In the genomic region with DNA sequence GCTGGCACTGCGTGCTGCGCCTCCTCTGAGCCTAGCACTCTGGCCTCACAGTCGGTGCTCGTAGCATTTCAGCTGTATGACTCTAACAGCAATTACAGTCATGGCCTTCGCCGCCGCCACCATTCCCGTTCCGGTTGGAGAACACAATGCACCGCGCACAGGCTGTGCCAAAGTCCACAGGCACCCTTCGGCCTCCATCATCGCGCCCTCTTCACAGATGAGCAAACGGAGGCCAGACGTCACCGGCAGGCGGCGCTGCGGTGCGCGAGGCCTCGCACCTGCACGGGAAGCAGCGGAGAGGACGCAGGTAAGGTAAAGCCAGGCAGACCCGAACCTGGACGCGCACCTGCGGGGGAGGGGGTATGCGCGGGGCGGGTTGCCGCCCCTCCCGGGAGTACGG, we compare ENCODE assay signal across 8 cellular contexts.
DNase-seq lines count a peak whose midpoint lies in the region; ATAC-seq and TF ChIP-seq lines count a peak whose summit lies in the region.

No MANE protein-coding gene starts in this region.

- no peak for ATAC-seq in GM21528 (IDR thresholded peaks at IDR 0.05; ENCODE audit: low FRiP score, unreplicated experiment)

- peak; percentile 2 for DNase-seq in G401 (ENCODE audit: low spot score)
- DNase-seq in activated CD4-positive, alpha-beta T cell treated with anti-CD3 and anti-CD28 coated beads, Interleukin-2, amount 10 ng/mL, durations not matched to agents 7 days and 5 days: peak; percentile 57
- DNase-seq in endothelial cell (ENCODE audit: low spot score): peak; percentile 42
- peak; percentile 68 for DNase-seq in stimulated activated CD4-positive, alpha-beta T cell treated with anti-CD3 and anti-CD28 coated beads, Interleukin-15, amount 100 ng/mL, for 24 hours
- no peak for DNase-seq in middle frontal gyrus (ENCODE audit: extremely low spot score, low spot score)
- no peak for DNase-seq in NOMO-1 (lab: John Stamatoyannopoulos, UW; ENCODE audit: unreplicated experiment in 2 of 2)
- no peak for DNase-seq in T1000 (lab: John Stamatoyannopoulos, UW)

- CTCF ChIA-PET in activated CD4-positive, alpha-beta T cell treated with anti-CD3 and anti-CD28 coated beads, Interleukin-2, amount 10 ng/mL, durations not matched to agents 7 days and 5 days (lab: Charles Lee): no interaction called here

- peaks cover 17% of the 10 kb centered on the region for H3K27me3 Mint-ChIP-seq in activated CD4-positive, alpha-beta T cell treated with anti-CD3 and anti-CD28 coated beads, Interleukin-2, amount 10 ng/mL, durations not matched to agents 7 days and 5 days
- peaks cover 10% of the 10 kb centered on the region for H3K27me3 Mint-ChIP-seq in endothelial cell (ENCODE audit: unreplicated experiment)

- H3K36me3 Mint-ChIP-seq in activated CD4-positive, alpha-beta T cell treated with anti-CD3 and anti-CD28 coated beads, Interleukin-2, amount 10 ng/mL, durations not matched to agents 7 days and 5 days (ENCODE audit: low read depth): no peaks in the 10 kb centered on the region
- peaks cover 7% of the 10 kb centered on the region for H3K36me3 Mint-ChIP-seq in endothelial cell (ENCODE audit: low read depth, unreplicated experiment)

- in situ Hi-C loops in G401 (cut with HindIII; ENCODE audit: low sequenced_read_pairs): no loop called here

- H3K9me3 Mint-ChIP-seq in activated CD4-positive, alpha-beta T cell treated with anti-CD3 and anti-CD28 coated beads, Interleukin-2, amount 10 ng/mL, durations not matched to agents 7 days and 5 days: no peaks in the 10 kb centered on the region
- no peaks in the 10 kb centered on the region for H3K9me3 Mint-ChIP-seq in endothelial cell (ENCODE audit: unreplicated experiment)

- H3K27ac Mint-ChIP-seq in activated CD4-positive, alpha-beta T cell treated with anti-CD3 and anti-CD28 coated beads, Interleukin-2, amount 10 ng/mL, durations not matched to agents 7 days and 5 days: no peak overlapping the region
- H3K27ac Mint-ChIP-seq in endothelial cell (ENCODE audit: unreplicated experiment): no peak overlapping the region

- POLR2A ChIA-PET in activated CD4-positive, alpha-beta T cell treated with anti-CD3 and anti-CD28 coated beads, Interleukin-2, amount 10 ng/mL, durations not matched to agents 7 days and 5 days (lab: Charles Lee): no interaction called here

- peaks cover 5% of the 10 kb centered on the region for H3K4me1 Mint-ChIP-seq in activated CD4-positive, alpha-beta T cell treated with anti-CD3 and anti-CD28 coated beads, Interleukin-2, amount 10 ng/mL, durations not matched to agents 7 days and 5 days
- peaks cover 2% of the 10 kb centered on the region for H3K4me1 Mint-ChIP-seq in endothelial cell (ENCODE audit: unreplicated experiment)

- TF ChIP-seq CTCF in endothelial cell (IDR thresholded peaks at IDR 0.05; ENCODE audit: unreplicated experiment): peak; percentile 75

- no peak overlapping the region for H3K4me3 Mint-ChIP-seq in activated CD4-positive, alpha-beta T cell treated with anti-CD3 and anti-CD28 coated beads, Interleukin-2, amount 10 ng/mL, durations not matched to agents 7 days and 5 days
- H3K4me3 Mint-ChIP-seq in endothelial cell (ENCODE audit: unreplicated experiment): no peak overlapping the region

Comparison
In these comparisons a context has a peak if more than half of its experiments do, and no peak if none do; other contexts are left out.
1. DNase-seq: peak in G401 (single experiment), activated CD4-positive, alpha-beta T cell treated with anti-CD3 and anti-CD28 coated beads, Interleukin-2, amount 10 ng/mL, durations not matched to agents 7 days and 5 days (single experiment), endothelial cell (single experiment) and stimulated activated CD4-positive, alpha-beta T cell treated with anti-CD3 and anti-CD28 coated beads, Interleukin-15, amount 100 ng/mL, for 24 hours (single experiment); none in middle frontal gyrus (single experiment), NOMO-1 (0 of 2) and T1000 (single experiment).